Comparison of ENCODE assay signal across 8 cellular contexts in the genomic region with DNA sequence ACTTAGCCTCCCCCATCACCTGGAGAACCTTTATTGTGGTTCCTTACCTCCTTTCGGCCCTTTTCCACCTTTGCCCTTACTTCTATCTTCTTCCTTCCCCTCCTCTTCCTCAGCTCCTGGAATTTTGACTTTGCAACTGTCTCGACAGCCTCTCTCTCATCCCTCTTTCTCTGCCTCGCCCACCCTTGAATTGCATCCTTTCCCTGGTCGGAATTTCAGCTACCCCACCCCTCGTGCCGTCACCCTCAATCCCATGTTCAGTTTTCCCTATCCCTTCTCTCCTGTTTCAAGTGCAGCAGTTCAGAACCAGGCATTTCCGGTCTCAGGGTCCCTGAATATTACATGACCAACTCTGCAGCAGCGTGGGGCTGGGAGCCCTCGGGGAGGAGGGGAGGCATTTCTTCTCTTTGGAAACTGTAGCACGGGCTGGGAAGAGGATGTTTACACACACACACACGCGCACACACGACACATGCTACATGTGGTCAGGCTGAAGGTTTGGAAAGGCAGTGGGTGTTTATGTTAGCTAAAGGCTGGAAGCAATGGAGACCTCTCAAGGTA. TPM values are rescaled to one million over a fixed set of nuclear protein-coding genes. Genes with fewer than 3 reads are reported as not detected.
DNase-seq lines count a peak whose midpoint lies in the region; ATAC-seq and TF ChIP-seq lines count a peak whose summit lies in the region.

No MANE protein-coding gene starts in this region.

- peak overlapping the region; percentile 86 for H3K4me3 Mint-ChIP-seq in GM23338

- H3K36me3 Mint-ChIP-seq in GM23338 (ENCODE audit: low read depth): no peaks in the 10 kb centered on the region; the same call in 2 of the 3 replicates

- H3K27me3 Mint-ChIP-seq in GM23338 (ENCODE audit: insufficient read depth, low read depth, poor library complexity): peaks cover 4% of the 10 kb centered on the region

- H3K4me3 ChIP-seq in GM23338 (peak overlapping the region; percentile 88), epithelial cell of esophagus (ENCODE audit: low read length) (peak overlapping the region; percentile 84)

- H3K9me3 Mint-ChIP-seq in GM23338: no peaks in the 10 kb centered on the region; the same call in 2 of the 3 replicates

- H3K9me2 ChIP-seq in GM23338 (ENCODE audit: insufficient read depth): no peaks in the 10 kb centered on the region

- peak; percentile 10 for ATAC-seq in GM23338
- ATAC-seq in SK-N-SH treated with all-trans-retinoic acid at 6 μM for 48 hours: peak; percentile 39
- no peak for ATAC-seq in HG03045 (IDR thresholded peaks at IDR 0.05; ENCODE audit: unreplicated experiment)

- no peaks in the 10 kb centered on the region for H3K36me3 ChIP-seq in GM23338 (ENCODE audit: insufficient read depth)

- peaks cover 20% of the 10 kb centered on the region for H3K4me1 Mint-ChIP-seq in GM23338

- H3K4me2 ChIP-seq in GM23338: peak overlapping the region; percentile 99

- peaks cover 8% of the 10 kb centered on the region for H3F3A ChIP-seq in GM23338 (replicated peaks; ENCODE audit: low read depth)

- peak overlapping the region; percentile 69; the same call in 1 of the 2 replicates for H3K27ac ChIP-seq in GM23338 (ENCODE audit: low read depth)

- peaks cover 50% of the 10 kb centered on the region for H3K79me2 ChIP-seq in GM23338 (replicated peaks; ENCODE audit: insufficient read depth)

- no peaks in the 10 kb centered on the region for H3K27me3 ChIP-seq in GM23338 (ENCODE audit: insufficient read depth)

- H4K20me1 ChIP-seq in GM23338 (replicated peaks; ENCODE audit: insufficient read depth): peaks cover 9% of the 10 kb centered on the region

- peak overlapping the region; percentile 81 for H2AFZ ChIP-seq in GM23338

- H3K4me1 ChIP-seq in GM23338 (ENCODE audit: insufficient read depth): peaks cover 11% of the 10 kb centered on the region

- peak; percentile 17 for DNase-seq in AG08395 (ENCODE audit: low spot score)
- peak; percentile 43 for DNase-seq in GM23338 (ENCODE audit: low spot score)
- DNase-seq in epithelial cell of esophagus (ENCODE audit: low read depth): peak; percentile 28
- peak; percentile 34 for DNase-seq in myocyte (ENCODE audit: low read depth)
- DNase-seq in NK-92 treated with Interleukin-12 subunit alpha and Interleukin-12 subunit beta, amount 100 ng/mL, for 24 hours (lab: John Stamatoyannopoulos, UW): no peak
- no peak for DNase-seq in middle frontal gyrus (ENCODE audit: extremely low spot score, low spot score)

- H3K27ac Mint-ChIP-seq in GM23338: peak overlapping the region; percentile 77

- no peak for TF ChIP-seq CTCF in GM23338 (conservative IDR thresholded peaks at IDR 0.05; ENCODE audit: low read depth in 2 of 2)
- TF ChIP-seq CTCF in epithelial cell of esophagus (IDR thresholded peaks at IDR 0.05; ENCODE audit: insufficient read depth, low read depth, low read length, missing control alignments): no peak

TF ChIP-seq in GM23338, 12 proteins besides CTCF, POLR2A, EP300 and RAD21 (continues in another document):
- no peak for TF ChIP-seq ETS1 (IDR thresholded peaks at IDR 0.05)
- no peak for TF ChIP-seq ZNF114 (CRISPR knock-in tag; IDR thresholded peaks at IDR 0.05)
- TF ChIP-seq STAT1 (IDR thresholded peaks at IDR 0.05; ENCODE audit: unreplicated experiment): no peak
- TF ChIP-seq EZH2 (IDR thresholded peaks at IDR 0.05; ENCODE audit: low read depth, unreplicated experiment): no peak
- no peak for TF ChIP-seq POLR2AphosphoS5 (IDR thresholded peaks at IDR 0.05; ENCODE audit: low read depth)
- no peak for TF ChIP-seq REST (IDR thresholded peaks at IDR 0.05; ENCODE audit: unreplicated experiment)

TF ChIP-seq in SK-N-SH treated with all-trans-retinoic acid at 6 μM for 48 hours, 23 proteins besides CTCF, POLR2A, EP300 and RAD21:
- TF ChIP-seq, protein P1, sequence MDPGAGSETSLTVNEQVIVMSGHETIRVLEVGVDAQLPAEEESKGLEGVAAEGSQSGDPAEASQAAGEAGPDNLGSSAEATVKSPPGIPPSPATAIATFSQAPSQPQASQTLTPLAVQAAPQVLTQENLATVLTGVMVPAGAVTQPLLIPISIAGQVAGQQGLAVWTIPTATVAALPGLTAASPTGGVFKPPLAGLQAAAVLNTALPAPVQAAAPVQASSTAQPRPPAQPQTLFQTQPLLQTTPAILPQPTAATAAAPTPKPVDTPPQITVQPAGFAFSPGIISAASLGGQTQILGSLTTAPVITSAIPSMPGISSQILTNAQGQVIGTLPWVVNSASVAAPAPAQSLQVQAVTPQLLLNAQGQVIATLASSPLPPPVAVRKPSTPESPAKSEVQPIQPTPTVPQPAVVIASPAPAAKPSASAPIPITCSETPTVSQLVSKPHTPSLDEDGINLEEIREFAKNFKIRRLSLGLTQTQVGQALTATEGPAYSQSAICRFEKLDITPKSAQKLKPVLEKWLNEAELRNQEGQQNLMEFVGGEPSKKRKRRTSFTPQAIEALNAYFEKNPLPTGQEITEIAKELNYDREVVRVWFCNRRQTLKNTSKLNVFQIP (CRISPR knock-in tag; IDR thresholded peaks at IDR 0.05; ENCODE audit: borderline replicate concordance, low read depth): no peak
- TF ChIP-seq ESRRG (CRISPR knock-in tag; IDR thresholded peaks at IDR 0.05) (no peak), CSDC2 (CRISPR knock-in tag; IDR thresholded peaks at IDR 0.05) (no peak)

RNA-seq across cellular contexts. Expression of gene MINK1, which starts 0.9 kb away (rescaled TPM):
- total RNA-seq in GM23338 (2014; rRNA removed; shearing (Covaris generic)): 42.1 and 54.9 TPM in 2 replicates
- 17.3 and 19.4 TPM in 2 replicates for polyA plus RNA-seq in GM23338 (2016; fragmentation: Nextera tagmentation; extraction: Ambion mirVana)
- 17.6 and 18.1 TPM in 2 replicates for total RNA-seq in myocyte
- polyA plus RNA-seq in myocyte (2012): 36.9 TPM

RNA-seq across cellular contexts. Expression of gene PLD2, which starts 27.1 kb away (rescaled TPM):
- total RNA-seq in GM23338 (2014; rRNA removed; shearing (Covaris generic)): 49.9 and 55.9 TPM in 2 replicates
- 20.2 and 22.1 TPM in 2 replicates for polyA plus RNA-seq in GM23338 (2016; fragmentation: Nextera tagmentation; extraction: Ambion mirVana)
- total RNA-seq in myocyte: 6.7 and 9.8 TPM in 2 replicates
- 10.1 TPM for polyA plus RNA-seq in myocyte (2012)

RNA-seq across cellular contexts. Expression of gene PSMB6, which starts 38.1 kb away (rescaled TPM):
- total RNA-seq in GM23338 (2014; rRNA removed; shearing (Covaris generic)): 266 and 302 TPM in 2 replicates
- polyA plus RNA-seq in GM23338 (2016; fragmentation: Nextera tagmentation; extraction: Ambion mirVana): 465 and 502 TPM in 2 replicates
- total RNA-seq in myocyte: 185 and 231 TPM in 2 replicates
- polyA plus RNA-seq in myocyte (2012): 237 TPM

RNA-seq across cellular contexts. Expression of gene GLTPD2, which starts 45.3 kb away (rescaled TPM):
- 1.3 TPM in 1 of 2 replicates, not detected in the other for total RNA-seq in GM23338 (2014; rRNA removed; shearing (Covaris generic))
- polyA plus RNA-seq in GM23338 (2016; fragmentation: Nextera tagmentation; extraction: Ambion mirVana): 0.33 and 0.47 TPM in 2 replicates
- total RNA-seq in myocyte: not detected in 2 replicates
- 0.54 TPM for polyA plus RNA-seq in myocyte (2012)

Comparison
In these comparisons a context has a peak if more than half of its experiments do, and no peak if none do; other contexts are left out.
1. DNase-seq: peak in AG08395 (single experiment), GM23338 (single experiment), epithelial cell of esophagus (single experiment) and myocyte (single experiment); none in NK-92 treated with Interleukin-12 subunit alpha and Interleukin-12 subunit beta, amount 100 ng/mL, for 24 hours (single experiment) and middle frontal gyrus (single experiment).